Comparison of ENCODE assay signal across 35 cellular contexts in genomic region chr9:5524090-5524489, GRCh38. TPM values are rescaled to one million over a fixed set of nuclear protein-coding genes. Genes with fewer than 3 reads are reported as not detected.
"Had no signal": no experiment of that assay in that cellular context is flagged by ENCODE, and none has a peak within 500 bp of the region (broad histone marks: within the 10 kb centered on the region; RNA-seq: fewer than 3 reads in every experiment).

No MANE protein-coding gene starts in this region.

- H3K4me3 Mint-ChIP-seq: activated B cell treated with CpG ODN at 0.5 μM for 24 hours; activated CD8-positive, alpha-beta T cell treated with anti-CD3 and anti-CD28 coated beads for 36 hours; activated naive CD4-positive, alpha-beta T cell treated with anti-CD3 and anti-CD28 coated beads for 36 hours; activated naive CD4-positive, alpha-beta T cell treated with anti-CD3 and anti-CD28 coated beads, Interleukin-2, amount 50 U/mL, for 24 hours; activated naive CD8-positive, alpha-beta T cell treated with anti-CD3 and anti-CD28 coated beads for 36 hours; activated naive CD8-positive, alpha-beta T cell treated with anti-CD3 and anti-CD28 coated beads, Interleukin-2, amount 50 U/mL, for 24 hours; activated T-helper 1 cell treated with anti-CD3 and anti-CD28 coated beads, Interleukin-12 subunit alpha, Interleukin-12 subunit beta, Interleukin-2, Interleukin-4 antibody, amounts not matched to agents 30 ng/mL and 10 ng/mL and 1 ng/mL, durations not matched to agents 14 hours and 24 hours and 36 hours; central memory CD8-positive, alpha-beta T cell; effector memory CD8-positive, alpha-beta T cell; T-helper 17 cell; T-helper 2 cell treated with Interferon-gamma antibody and Interleukin-4, amounts not matched to agents 5 μg/mL and 100 μg/mL, for 36 hours had no signal

- H2AFZ ChIP-seq: hepatocyte had no signal

- FAIRE-seq: bronchial epithelial cell had no signal

- H3K27ac ChIP-seq: adrenal gland, ascending aorta, brain microvascular endothelial cell, coronary artery, esophagus muscularis mucosa, foreskin keratinocyte, gastrocnemius medialis, heart right ventricle, hepatocyte, WERI-Rb-1 had no signal

- H3K36me3 Mint-ChIP-seq: activated naive CD4-positive, alpha-beta T cell treated with anti-CD3 and anti-CD28 coated beads, Interleukin-2, amount 50 U/mL, for 24 hours; activated naive CD8-positive, alpha-beta T cell treated with anti-CD3 and anti-CD28 coated beads for 36 hours had no signal

- H3K79me2 ChIP-seq: hepatocyte had no signal

- H3K9me3 Mint-ChIP-seq: activated B cell treated with CpG ODN at 0.5 μM for 24 hours; activated CD8-positive, alpha-beta T cell treated with anti-CD3 and anti-CD28 coated beads for 36 hours; activated naive CD4-positive, alpha-beta T cell treated with anti-CD3 and anti-CD28 coated beads for 36 hours; activated naive CD4-positive, alpha-beta T cell treated with anti-CD3 and anti-CD28 coated beads, Interleukin-2, amount 50 U/mL, for 24 hours; activated naive CD8-positive, alpha-beta T cell treated with anti-CD3 and anti-CD28 coated beads for 36 hours; activated T-helper 1 cell treated with anti-CD3 and anti-CD28 coated beads, Interleukin-12 subunit alpha, Interleukin-12 subunit beta, Interleukin-2, Interleukin-4 antibody, amounts not matched to agents 30 ng/mL and 10 ng/mL and 1 ng/mL, durations not matched to agents 14 hours and 24 hours and 36 hours; activated T-helper 2 cell treated with anti-CD3 and anti-CD28 coated beads, Interferon-gamma antibody, Interleukin-2, Interleukin-4, amounts not matched to agents 10 μg/mL and 5 μg/mL and 100 μg/mL, durations not matched to agents 14 hours and 24 hours and 36 hours; central memory CD8-positive, alpha-beta T cell; effector memory CD8-positive, alpha-beta T cell; T-helper 2 cell treated with Interferon-gamma antibody and Interleukin-4, amounts not matched to agents 5 μg/mL and 100 μg/mL, for 36 hours had no signal

- DNase-seq: activated B cell treated with CpG ODN at 0.5 μM for 24 hours; activated CD4-positive, alpha-beta T cell treated with anti-CD3 and anti-CD28 coated beads for 48 hours; activated CD4-positive, alpha-beta T cell treated with anti-CD3 and anti-CD28 coated beads, Interleukin-2, amount 50 U/mL, for 1 hour; activated CD4-positive, alpha-beta T cell treated with anti-CD3 and anti-CD28 coated beads, Interleukin-2, amount 50 U/mL, for 48 hours; activated CD8-positive, alpha-beta memory T cell treated with anti-CD3 and anti-CD28 coated beads for 24 hours; activated CD8-positive, alpha-beta T cell treated with anti-CD3 and anti-CD28 coated beads for 36 hours; activated effector memory CD4-positive, alpha-beta T cell treated with anti-CD3 and anti-CD28 coated beads, Interleukin-2, amount 50 U/mL, for 16 hours; activated naive CD4-positive, alpha-beta T cell treated with anti-CD3 and anti-CD28 coated beads for 36 hours; activated naive CD8-positive, alpha-beta T cell treated with anti-CD3 and anti-CD28 coated beads for 36 hours; activated naive CD8-positive, alpha-beta T cell treated with anti-CD3 and anti-CD28 coated beads, Interleukin-2, amount 50 U/mL, for 24 hours; activated T-cell treated with anti-CD3 and anti-CD28 coated beads, Interleukin-2, amount 50 U/mL, for 48 hours; adrenal gland; brain microvascular endothelial cell; dermis blood vessel endothelial cell; effector CD4-positive, alpha-beta T cell; effector memory CD8-positive, alpha-beta T cell; erythroblast; foreskin keratinocyte; gastrocnemius medialis; glutamatergic neuron; heart right ventricle; T-helper 17 cell; T1000; WERI-Rb-1 had no signal

- H3K36me3 ChIP-seq: adrenal gland, ascending aorta, brain microvascular endothelial cell, gastrocnemius medialis, WERI-Rb-1 had no signal

- H3K9me3 ChIP-seq: ascending aorta, esophagus muscularis mucosa, gastrocnemius medialis, heart right ventricle had no signal

- H3K4me1 ChIP-seq: adrenal gland, ascending aorta had no signal

- H3K27ac Mint-ChIP-seq: activated B cell treated with CpG ODN at 0.5 μM for 24 hours; activated CD8-positive, alpha-beta T cell treated with anti-CD3 and anti-CD28 coated beads for 36 hours; activated naive CD4-positive, alpha-beta T cell treated with anti-CD3 and anti-CD28 coated beads for 36 hours; activated naive CD4-positive, alpha-beta T cell treated with anti-CD3 and anti-CD28 coated beads, Interleukin-2, amount 50 U/mL, for 24 hours; activated naive CD8-positive, alpha-beta T cell treated with anti-CD3 and anti-CD28 coated beads for 36 hours; activated naive CD8-positive, alpha-beta T cell treated with anti-CD3 and anti-CD28 coated beads, Interleukin-2, amount 50 U/mL, for 24 hours; activated T-helper 1 cell treated with anti-CD3 and anti-CD28 coated beads, Interleukin-12 subunit alpha, Interleukin-12 subunit beta, Interleukin-2, Interleukin-4 antibody, amounts not matched to agents 30 ng/mL and 10 ng/mL and 1 ng/mL, durations not matched to agents 14 hours and 24 hours and 36 hours; activated T-helper 2 cell treated with anti-CD3 and anti-CD28 coated beads, Interferon-gamma antibody, Interleukin-2, Interleukin-4, amounts not matched to agents 10 μg/mL and 5 μg/mL and 100 μg/mL, durations not matched to agents 14 hours and 24 hours and 36 hours; T-helper 17 cell; T-helper 2 cell treated with Interferon-gamma antibody and Interleukin-4, amounts not matched to agents 5 μg/mL and 100 μg/mL, for 36 hours had no signal

- H3K4me2 ChIP-seq: hepatocyte had no signal

- H3K4me3 ChIP-seq: adrenal gland, ascending aorta, coronary artery, esophagus muscularis mucosa, gastrocnemius medialis, heart right ventricle, hepatocyte had no signal

- ATAC-seq: activated CD4-positive, CD25-positive, alpha-beta regulatory T cell treated with anti-CD3 and anti-CD28 coated beads, Interleukin-2, amount 50 U/mL, for 24 hours; activated CD8-positive, alpha-beta T cell treated with anti-CD3 and anti-CD28 coated beads for 36 hours; activated naive CD8-positive, alpha-beta T cell treated with anti-CD3 and anti-CD28 coated beads, Interleukin-2, amount 50 U/mL, for 24 hours; effector memory CD8-positive, alpha-beta T cell; foreskin keratinocyte; gastrocnemius medialis; heart right ventricle; T-helper 17 cell had no signal

- H3K27me3 Mint-ChIP-seq: activated B cell treated with CpG ODN at 0.5 μM for 24 hours; activated naive CD4-positive, alpha-beta T cell treated with anti-CD3 and anti-CD28 coated beads, Interleukin-2, amount 50 U/mL, for 24 hours; activated naive CD8-positive, alpha-beta T cell treated with anti-CD3 and anti-CD28 coated beads for 36 hours; activated naive CD8-positive, alpha-beta T cell treated with anti-CD3 and anti-CD28 coated beads, Interleukin-2, amount 50 U/mL, for 24 hours; central memory CD8-positive, alpha-beta T cell; effector memory CD8-positive, alpha-beta T cell; T-helper 17 cell had no signal

- H3K27me3 ChIP-seq: adrenal gland, ascending aorta, brain microvascular endothelial cell, esophagus muscularis mucosa, foreskin keratinocyte, gastrocnemius medialis, heart right ventricle, hepatocyte had no signal

RNA-seq across cellular contexts. Expression of gene PDCD1LG2, which starts 13.8 kb away (rescaled TPM):
- total RNA-seq: hepatocyte had no signal
- polyA plus RNA-seq: hepatocyte had no signal
